In the genomic region with DNA sequence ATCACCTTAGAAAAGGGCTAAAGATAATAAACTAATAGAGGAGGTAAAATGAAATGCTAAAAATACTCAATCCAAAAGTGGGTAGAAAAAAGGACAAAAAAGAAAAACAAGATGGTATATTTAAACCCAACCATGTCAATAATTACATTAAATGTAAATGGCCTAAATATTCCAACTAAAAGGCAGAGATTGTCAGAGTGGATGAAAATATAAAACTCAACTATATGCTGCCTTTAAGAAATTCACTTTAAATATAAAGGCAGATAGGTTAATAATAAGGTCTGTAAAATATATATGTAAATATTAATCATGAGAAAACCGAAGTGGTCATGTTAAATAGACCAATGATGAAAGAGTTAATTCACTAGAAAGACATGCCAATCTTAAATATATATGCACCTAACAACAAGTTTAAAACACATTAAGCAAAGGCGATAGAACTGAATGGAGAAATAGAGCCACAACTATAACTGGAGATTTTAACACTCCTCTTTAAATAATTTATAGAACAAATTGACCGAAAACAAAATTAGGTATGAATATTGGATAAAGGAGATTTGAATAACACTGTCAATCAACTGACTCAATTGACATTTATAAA, we compare ENCODE assay signal across 10 cellular contexts.
"Had no signal": no experiment of that assay in that cellular context is flagged by ENCODE, and none has a peak within 500 bp of the region (broad histone marks: within the 10 kb centered on the region; RNA-seq: fewer than 3 reads in every experiment).

No MANE protein-coding gene starts in this region.

- H3K27ac Mint-ChIP-seq: IgD-negative memory B cell had no signal

- FAIRE-seq: HepG2, HTR-8/SVneo had no signal

- H3K4me2 ChIP-seq: KMS-11 had no signal

- ATAC-seq: HepG2 had no signal

- DNase-seq: IMR-90, Karpas-422, Kasumi-1, KBM-7, KG1 had no signal

- H3K4me3 Mint-ChIP-seq: IgD-negative memory B cell had no signal

- H3K9ac ChIP-seq: KMS-11 had no signal

- H3K27ac ChIP-seq: HL-60, KMS-11 had no signal

- H3K4me1 Mint-ChIP-seq: IgD-negative memory B cell had no signal
